In the genomic region with DNA sequence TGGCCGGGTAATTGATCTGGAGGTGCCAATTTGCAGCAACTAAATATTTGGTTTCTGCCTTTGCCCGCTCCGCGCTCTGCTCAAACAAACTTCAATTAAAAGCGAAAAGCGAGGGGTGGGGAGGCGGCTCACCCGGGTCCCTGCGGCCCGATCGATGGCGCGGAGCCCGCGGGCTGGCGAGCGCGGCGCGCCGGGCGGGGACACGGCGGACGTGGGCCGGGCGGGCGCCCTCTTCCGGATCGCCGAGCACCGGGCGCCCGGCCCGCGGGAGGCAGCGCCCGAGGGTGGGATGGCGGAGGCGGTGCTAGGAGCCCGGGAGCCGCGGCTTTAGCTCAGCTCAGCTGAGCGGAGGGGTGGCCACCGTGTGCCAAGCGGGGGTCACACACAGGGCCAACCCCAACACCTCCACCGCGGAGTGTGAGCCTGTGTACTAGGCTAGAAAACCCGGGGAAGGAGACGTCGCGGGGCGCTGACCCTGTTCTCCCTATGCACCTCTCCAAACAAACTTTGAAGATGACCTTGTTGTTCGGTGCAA, we compare ENCODE assay signal across 8 cellular contexts. TPM values are rescaled to one million over a fixed set of nuclear protein-coding genes. Genes with fewer than 3 reads are reported as not detected.
A peak's percentile ranks its signal among the peaks of the same experiment; 100 is the strongest.
DNase-seq lines count a peak whose midpoint lies in the region; ATAC-seq and TF ChIP-seq lines count a peak whose summit lies in the region.

No MANE protein-coding gene starts in this region.

- peaks cover 26% of the 10 kb centered on the region for H3K4me1 ChIP-seq in BLaER1
- peaks cover 14% of the 10 kb centered on the region for H3K4me1 ChIP-seq in OCI-LY7 (ENCODE audit: insufficient read depth, low read length, poor library complexity, severe bottlenecking)
- H3K4me1 ChIP-seq in cardiac muscle cell (ENCODE audit: low read depth) = peaks cover 22% of the 10 kb centered on the region

- H3K36me3 ChIP-seq in BLaER1 = peaks cover 19% of the 10 kb centered on the region
- H3K36me3 ChIP-seq in OCI-LY7 (ENCODE audit: insufficient read depth, low read length) = peaks cover 7% of the 10 kb centered on the region; the same call in 1 of the 2 replicates
- H3K36me3 ChIP-seq in cardiac muscle cell = no peaks in the 10 kb centered on the region

- peak overlapping the region; percentile 41; the same call in 1 of the 2 replicates for H2AFZ ChIP-seq in OCI-LY7 (ENCODE audit: low read length)

- H3K4me2 ChIP-seq in BLaER1 = peak overlapping the region; percentile 98
- H3K4me2 ChIP-seq in OCI-LY7 (ENCODE audit: low read length) = peak overlapping the region; percentile 57

- H3K9me3 ChIP-seq in BLaER1 (no peaks in the 10 kb centered on the region), OCI-LY7 (ENCODE audit: low read length) (no peaks in the 10 kb centered on the region), cardiac muscle cell (ENCODE audit: low read depth) (no peaks in the 10 kb centered on the region)

- H3K4me3 Mint-ChIP-seq in activated naive CD4-positive, alpha-beta T cell treated with anti-CD3 and anti-CD28 coated beads for 36 hours = peak overlapping the region; percentile 82

- H3K36me3 Mint-ChIP-seq in activated naive CD4-positive, alpha-beta T cell treated with anti-CD3 and anti-CD28 coated beads for 36 hours (ENCODE audit: low read depth) = no peaks in the 10 kb centered on the region

- CTCF ChIA-PET in HEK293T (lab: Yijun Ruan, JAX) (interaction anchor here (0.6 to 4.5 kb wide), 8 partner anchors 13 to 179 kb away, joined by 3 to 40 read pairs (median 4); a partner anchor contains a TSS), OCI-LY7 (lab: Charles Lee; ENCODE audit: unreplicated experiment) (no interaction called here)
- CTCF ChIA-PET in activated naive CD4-positive, alpha-beta T cell treated with anti-CD3 and anti-CD28 coated beads for 36 hours (lab: Charles Lee) = interaction anchor here (0.7 to 5.2 kb wide), 10 partner anchors 25 to 244 kb away, joined by 3 to 60 read pairs (median 5); a partner anchor contains a TSS

- no peak overlapping the region for H3K27ac Mint-ChIP-seq in activated naive CD4-positive, alpha-beta T cell treated with anti-CD3 and anti-CD28 coated beads for 36 hours

- no peak for ATAC-seq in GM21390 (IDR thresholded peaks at IDR 0.05; ENCODE audit: unreplicated experiment)

- DNase-seq in HEK293T (ENCODE audit: extremely low spot score) = peak; percentile 68
- peak; percentile 25 for DNase-seq in OCI-LY7 (ENCODE audit: low spot score)
- peak; percentile 22 for DNase-seq in activated naive CD4-positive, alpha-beta T cell treated with anti-CD3 and anti-CD28 coated beads for 36 hours
- peak; percentile 60 to 84 for DNase-seq in cardiac muscle cell (ENCODE audit: low read depth in 1 of 2, low spot score in 1 of 2)
- peak; percentile 86 for DNase-seq in posterior vena cava (ENCODE audit: low spot score)
- DNase-seq in foreskin melanocyte = no peak

- no peaks in the 10 kb centered on the region for H3K9me2 ChIP-seq in OCI-LY7 (ENCODE audit: insufficient read depth, low read length)

- TF ChIP-seq CTCF in OCI-LY7 (conservative IDR thresholded peaks at IDR 0.05; ENCODE audit: low read length) (peak; percentile 36; the same call in 1 of the 2 replicates), cardiac muscle cell (IDR thresholded peaks at IDR 0.05; ENCODE audit: low read depth, low read length) (peak; percentile 28)

- H3K4me1 Mint-ChIP-seq in activated naive CD4-positive, alpha-beta T cell treated with anti-CD3 and anti-CD28 coated beads for 36 hours (ENCODE audit: low read depth) = peaks cover 16% of the 10 kb centered on the region

- peaks cover 58% of the 10 kb centered on the region for H3K27me3 ChIP-seq in BLaER1
- peaks cover 11% of the 10 kb centered on the region for H3K27me3 ChIP-seq in cardiac muscle cell

- no peaks in the 10 kb centered on the region for H3K79me2 ChIP-seq in OCI-LY7 (ENCODE audit: insufficient read depth, low read depth, low read length)

- POLR2A ChIA-PET in HEK293T (lab: Yijun Ruan, JAX) = interaction anchor here (0.7 to 1.9 kb wide), 5 partner anchors 26 to 101 kb away, joined by 3 to 9 read pairs (median 4); no protein-coding TSS in a partner anchor
- POLR2A ChIA-PET in OCI-LY7 (lab: Charles Lee) = no interaction called here

- H3K9ac ChIP-seq in BLaER1 = peak overlapping the region; percentile 64

- intact Hi-C loops in OCI-LY7 (cut with micrococcal nuclease; ENCODE audit: unreplicated experiment) = loop anchor here (5.0 kb wide), 1 partner anchor 78 kb away; no protein-coding TSS in a partner anchor
- intact Hi-C loops in activated naive CD4-positive, alpha-beta T cell treated with anti-CD3 and anti-CD28 coated beads for 36 hours (cut with micrococcal nuclease) = loop anchor here (1.0 to 2.0 kb wide), 2 partner anchors 50 to 72 kb away; a partner anchor contains a TSS
- intact Hi-C loops in posterior vena cava (cut with DNase I) = no loop called here

- peaks cover 38% of the 10 kb centered on the region for H3K27me3 Mint-ChIP-seq in activated naive CD4-positive, alpha-beta T cell treated with anti-CD3 and anti-CD28 coated beads for 36 hours (ENCODE audit: low read depth)

- peaks cover 53% of the 10 kb centered on the region for H4K20me1 ChIP-seq in BLaER1
- H4K20me1 ChIP-seq in OCI-LY7 (ENCODE audit: insufficient read depth, low read length) = no peaks in the 10 kb centered on the region

- no TSS peak for BruUV-seq in OCI-LY7 (replicated peaks; lab: Mats Ljungman, UMichigan)

- H3K4me3 ChIP-seq in BLaER1 (peak overlapping the region; percentile 67), OCI-LY7 (ENCODE audit: low read depth, low read length, poor library complexity, severe bottlenecking) (peak overlapping the region; percentile 29), cardiac muscle cell (peak overlapping the region; percentile 47)

- H3K9me3 Mint-ChIP-seq in activated naive CD4-positive, alpha-beta T cell treated with anti-CD3 and anti-CD28 coated beads for 36 hours = no peaks in the 10 kb centered on the region

- H3K27ac ChIP-seq in BLaER1 = 0 out of 2 replicates have a peak overlapping the region, but pooled peaks have one; percentile 4
- H3K27ac ChIP-seq in OCI-LY7 (ENCODE audit: low read depth, low read length, poor library complexity, severe bottlenecking) = no peak overlapping the region
- no peak overlapping the region for H3K27ac ChIP-seq in cardiac muscle cell

TF ChIP-seq in HEK293T, 16 proteins besides CTCF, POLR2A, EP300 and RAD21:
- TF ChIP-seq ARNT (IDR thresholded peaks at IDR 0.05) = 0 out of 2 replicates have a peak, but pooled peaks have one; percentile 47
- TF ChIP-seq FOXM1 (IDR thresholded peaks at IDR 0.05; ENCODE audit: borderline replicate concordance) = peak; percentile 52; the same call in 1 of the 2 replicates
- no peak for TF ChIP-seq NFRKB (IDR thresholded peaks at IDR 0.05)

RNA-seq across cellular contexts. Expression of a gene that starts 32.2 kb away (rescaled TPM):
- total RNA-seq in OCI-LY7 (2014; rRNA removed; shearing (Covaris generic)) = 40.8 and 53.1 TPM in 2 replicates
- total RNA-seq in OCI-LY7 (2022) = 45.6 and 48.9 TPM in 2 replicates
- 10 to 100 TPM; 38.1 to 38.9 TPM for total RNA-seq in activated naive CD4-positive, alpha-beta T cell treated with anti-CD3 and anti-CD28 coated beads for 36 hours
- total RNA-seq in cardiac muscle cell = 113 and 141 TPM in 2 replicates
- 60.6 and 66.0 TPM in 2 replicates for polyA plus RNA-seq in cardiac muscle cell
- total RNA-seq in posterior vena cava = 10 to 100 TPM; 17.9 to 19.9 TPM

RNA-seq across cellular contexts. Expression of a gene that starts 41.9 kb away (rescaled TPM):
- total RNA-seq in OCI-LY7 (2014; rRNA removed; shearing (Covaris generic)) = 65.7 and 82.3 TPM in 2 replicates
- 126 and 134 TPM in 2 replicates for total RNA-seq in OCI-LY7 (2022)
- 100 to 1,000 TPM; 234 to 235 TPM for total RNA-seq in activated naive CD4-positive, alpha-beta T cell treated with anti-CD3 and anti-CD28 coated beads for 36 hours
- 83.1 and 113 TPM in 2 replicates for total RNA-seq in cardiac muscle cell
- 85.2 and 92.9 TPM in 2 replicates for polyA plus RNA-seq in cardiac muscle cell
- total RNA-seq in posterior vena cava = 10 to 100 TPM; 71.8 to 83.5 TPM

RNA-seq across cellular contexts. Expression of a gene that starts 51.1 kb away (rescaled TPM):
- not detected in 2 replicates for total RNA-seq in OCI-LY7 (2014; rRNA removed; shearing (Covaris generic))
- not detected in 2 replicates for total RNA-seq in OCI-LY7 (2022)
- under 1 TPM; 0.36 to 0.40 TPM for total RNA-seq in activated naive CD4-positive, alpha-beta T cell treated with anti-CD3 and anti-CD28 coated beads for 36 hours
- 24.6 and 25.2 TPM in 2 replicates for total RNA-seq in cardiac muscle cell
- 38.6 and 44.0 TPM in 2 replicates for polyA plus RNA-seq in cardiac muscle cell
- total RNA-seq in posterior vena cava = under 1 TPM; 0.19 to 0.42 TPM

Comparison
In these comparisons a context has a peak if more than half of its experiments do, and no peak if none do; other contexts are left out.
1. RNA of a gene that starts 51.1 kb away (total RNA-seq): 24.6 to 25.2 TPM in cardiac muscle cell; 0.19 to 0.42 TPM in posterior vena cava, 0.36 to 0.40 TPM in activated naive CD4-positive, alpha-beta T cell treated with anti-CD3 and anti-CD28 coated beads for 36 hours and not detected in OCI-LY7; every median in the first group is over 10 times any median in the second.
2. intact Hi-C loops: an anchor here in OCI-LY7 (5.0 kb wide) and activated naive CD4-positive, alpha-beta T cell treated with anti-CD3 and anti-CD28 coated beads for 36 hours (1.0 to 2.0 kb wide); none called in posterior vena cava.
3. Peak in every context shown above with its lines, with median percentiles within 50 percentile points of each other: H3K4me3 ChIP-seq.